In the genomic region with DNA sequence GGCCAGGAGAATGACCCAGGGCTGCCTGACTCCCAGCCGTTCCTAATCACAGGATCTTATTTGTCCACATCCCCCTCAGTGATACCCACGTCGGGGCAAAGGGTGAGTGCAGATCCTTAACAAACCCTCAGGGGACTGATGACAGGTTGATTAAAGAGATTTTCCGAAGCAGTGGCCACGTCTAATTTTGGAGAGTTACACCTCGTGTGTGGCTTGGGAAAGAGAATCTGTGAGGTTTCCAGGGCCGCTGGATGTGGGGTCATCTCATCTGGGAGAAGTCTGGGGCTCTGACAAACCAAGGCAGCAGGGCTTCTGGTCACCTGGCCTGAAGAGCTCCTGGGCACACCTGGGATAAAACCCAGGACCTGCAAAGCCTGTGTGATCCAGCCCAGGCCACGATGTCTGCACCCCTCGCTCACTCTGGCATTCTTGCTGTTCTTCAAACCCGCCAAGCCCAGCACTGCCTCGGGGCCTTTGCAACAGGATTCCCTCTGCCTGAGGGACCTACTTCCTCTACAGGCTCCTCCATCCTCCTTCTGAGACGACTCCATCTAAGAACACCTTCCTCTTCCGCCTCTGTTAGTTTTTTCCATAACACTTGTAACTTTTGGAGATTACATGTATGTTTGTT, we compare ENCODE assay signal across 1 cellular context.
TF ChIP-seq lines count a peak whose summit lies in the region.

No MANE protein-coding gene starts in this region.

TF ChIP-seq in IMR-90, 13 proteins besides CTCF, POLR2A, EP300 and RAD21:
- no peak for TF ChIP-seq MAZ (IDR thresholded peaks at IDR 0.05; ENCODE audit: borderline replicate concordance, low read depth, low read length)
- no peak for TF ChIP-seq MAFK (IDR thresholded peaks at IDR 0.05; ENCODE audit: low read depth, low read length)
- TF ChIP-seq, protein P1, sequence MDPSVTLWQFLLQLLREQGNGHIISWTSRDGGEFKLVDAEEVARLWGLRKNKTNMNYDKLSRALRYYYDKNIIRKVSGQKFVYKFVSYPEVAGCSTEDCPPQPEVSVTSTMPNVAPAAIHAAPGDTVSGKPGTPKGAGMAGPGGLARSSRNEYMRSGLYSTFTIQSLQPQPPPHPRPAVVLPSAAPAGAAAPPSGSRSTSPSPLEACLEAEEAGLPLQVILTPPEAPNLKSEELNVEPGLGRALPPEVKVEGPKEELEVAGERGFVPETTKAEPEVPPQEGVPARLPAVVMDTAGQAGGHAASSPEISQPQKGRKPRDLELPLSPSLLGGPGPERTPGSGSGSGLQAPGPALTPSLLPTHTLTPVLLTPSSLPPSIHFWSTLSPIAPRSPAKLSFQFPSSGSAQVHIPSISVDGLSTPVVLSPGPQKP (IDR thresholded peaks at IDR 0.05; ENCODE audit: borderline replicate concordance, low read depth, low read length): no peak
- no peak for TF ChIP-seq CEBPB (IDR thresholded peaks at IDR 0.05; ENCODE audit: low read depth, low read length)
- TF ChIP-seq, protein P2, sequence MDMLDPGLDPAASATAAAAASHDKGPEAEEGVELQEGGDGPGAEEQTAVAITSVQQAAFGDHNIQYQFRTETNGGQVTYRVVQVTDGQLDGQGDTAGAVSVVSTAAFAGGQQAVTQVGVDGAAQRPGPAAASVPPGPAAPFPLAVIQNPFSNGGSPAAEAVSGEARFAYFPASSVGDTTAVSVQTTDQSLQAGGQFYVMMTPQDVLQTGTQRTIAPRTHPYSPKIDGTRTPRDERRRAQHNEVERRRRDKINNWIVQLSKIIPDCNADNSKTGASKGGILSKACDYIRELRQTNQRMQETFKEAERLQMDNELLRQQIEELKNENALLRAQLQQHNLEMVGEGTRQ (IDR thresholded peaks at IDR 0.05; ENCODE audit: low read depth, low read length): no peak
- TF ChIP-seq SMC3 (IDR thresholded peaks at IDR 0.05; ENCODE audit: low read depth, low read length): no peak
- no peak for TF ChIP-seq RCOR1 (IDR thresholded peaks at IDR 0.05; ENCODE audit: insufficient replicate concordance, low read length)
- TF ChIP-seq MXI1 (IDR thresholded peaks at IDR 0.05; ENCODE audit: borderline replicate concordance, low read depth, low read length): no peak
- TF ChIP-seq FOS (IDR thresholded peaks at IDR 0.05; ENCODE audit: low read depth, low read length): no peak
- TF ChIP-seq BHLHE40 (IDR thresholded peaks at IDR 0.05; ENCODE audit: low read depth, low read length): no peak
TF ChIP-seq in IMR-90: peak in this region for 0.
